ENCODE assay signal across 1 cellular context in the genomic region with DNA sequence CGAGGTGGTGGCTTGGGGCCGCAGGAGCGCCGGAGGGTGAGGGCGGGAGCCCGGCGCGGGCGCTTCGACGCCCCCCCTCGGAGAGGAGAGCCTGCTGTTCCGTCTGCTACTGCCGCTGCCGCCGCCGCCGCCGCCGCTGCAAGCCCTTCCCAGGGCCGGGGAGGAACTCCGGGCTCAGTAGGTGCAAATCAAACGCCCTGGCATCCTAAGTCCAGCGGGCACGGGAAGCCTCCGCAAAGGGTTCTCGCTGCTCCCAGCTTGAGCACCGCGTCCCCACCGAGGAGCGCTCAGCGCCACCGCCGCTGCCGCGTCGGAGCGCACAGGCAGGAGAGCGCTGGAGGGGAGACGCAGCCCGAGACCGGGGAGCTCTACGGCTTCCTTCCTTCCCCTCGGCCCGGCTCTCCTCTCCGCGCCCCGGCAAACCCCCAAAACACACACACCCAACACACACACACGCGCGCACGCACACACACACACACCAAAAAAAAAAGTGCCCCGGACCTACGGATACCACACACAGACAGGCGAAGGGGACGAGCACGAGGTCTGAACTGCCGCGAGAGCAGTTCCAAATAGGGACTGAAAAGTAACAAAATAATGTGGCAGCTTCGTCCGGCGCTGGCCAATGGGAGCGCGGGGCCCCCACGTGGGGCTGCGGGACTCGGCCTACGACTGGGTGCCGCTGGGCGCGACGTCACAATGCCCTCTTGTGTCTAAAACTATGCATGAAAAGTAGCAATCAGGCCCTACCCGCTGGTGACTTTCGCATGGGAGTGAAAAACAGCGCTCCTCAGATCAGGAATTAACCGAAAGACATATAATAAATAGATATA.
A peak's percentile ranks its signal among the peaks of the same experiment; 100 is the strongest.
TF ChIP-seq lines count a peak whose summit lies in the region.

TSS of gene TLE3 (minus strand) at position 581 of the 833 bp plus-strand sequence. CDS start 1,119 bp downstream, outside the sequence.

TF ChIP-seq in HepG2, 621 proteins besides CTCF, POLR2A, EP300 and RAD21 (continued from another document and continues in another):
- TF ChIP-seq GATA4 (IDR thresholded peaks at IDR 0.05; ENCODE audit: borderline replicate concordance, low read depth) (peak; percentile 98), TSC22D2 (CRISPR knock-in tag; IDR thresholded peaks at IDR 0.05; ENCODE audit: borderline replicate concordance) (no peak; the same call in 1 of the 2 replicates), MYC (CRISPR knock-in tag; IDR thresholded peaks at IDR 0.05; ENCODE audit: borderline replicate concordance) (peak; percentile 87), NR2C2 (CRISPR knock-in tag; IDR thresholded peaks at IDR 0.05; ENCODE audit: borderline replicate concordance) (0 out of 2 replicates have a peak, but pooled peaks have one; percentile 7), KDM1A (CRISPR knock-in tag; IDR thresholded peaks at IDR 0.05) (no peak), ZNF496 (CRISPR knock-in tag; IDR thresholded peaks at IDR 0.05; ENCODE audit: insufficient replicate concordance) (no peak), ZNF451 (CRISPR knock-in tag; IDR thresholded peaks at IDR 0.05) (peak; percentile 18; the same call in 1 of the 2 replicates), ZSCAN31 (CRISPR knock-in tag; IDR thresholded peaks at IDR 0.05; ENCODE audit: low read depth) (no peak), MAX (IDR thresholded peaks at IDR 0.05) (peak; percentile 96), ARHGAP35 (CRISPR knock-in tag; IDR thresholded peaks at IDR 0.05; ENCODE audit: borderline replicate concordance) (peak; percentile 52), KAT8 (CRISPR knock-in tag; IDR thresholded peaks at IDR 0.05) (peak; percentile 50), ZFP37 (CRISPR knock-in tag; IDR thresholded peaks at IDR 0.05; ENCODE audit: borderline replicate concordance) (peak; percentile 65; the same call in 1 of the 2 replicates), ATM (IDR thresholded peaks at IDR 0.05; ENCODE audit: borderline replicate concordance) (no peak), MYPOP (CRISPR knock-in tag; IDR thresholded peaks at IDR 0.05) (peak; percentile 50; the same call in 1 of the 2 replicates), HOXA3 (CRISPR knock-in tag; IDR thresholded peaks at IDR 0.05) (peak; percentile 32; the same call in 1 of the 2 replicates), ZNF777 (CRISPR knock-in tag; IDR thresholded peaks at IDR 0.05) (peak; percentile 76; the same call in 1 of the 2 replicates), ZNF614 (CRISPR knock-in tag; IDR thresholded peaks at IDR 0.05; ENCODE audit: borderline replicate concordance) (0 out of 2 replicates have a peak, but pooled peaks have one; percentile 28), ZNF337 (CRISPR knock-in tag; IDR thresholded peaks at IDR 0.05; ENCODE audit: borderline replicate concordance, low read depth) (no peak), HOXD1 (CRISPR knock-in tag; IDR thresholded peaks at IDR 0.05) (no peak), MBD4 (IDR thresholded peaks at IDR 0.05; ENCODE audit: borderline replicate concordance, low read length) (no peak), ZBTB25 (CRISPR knock-in tag; IDR thresholded peaks at IDR 0.05) (peak; percentile 72), ARID4A (CRISPR knock-in tag; IDR thresholded peaks at IDR 0.05; ENCODE audit: borderline replicate concordance) (peak; percentile 73; the same call in 1 of the 2 replicates), HDAC1 (CRISPR knock-in tag; IDR thresholded peaks at IDR 0.05) (peak; percentile 61), ZFP91 (CRISPR knock-in tag; IDR thresholded peaks at IDR 0.05; ENCODE audit: borderline replicate concordance) (peak; percentile 61; the same call in 1 of the 2 replicates), TRIM24 (CRISPR knock-in tag; IDR thresholded peaks at IDR 0.05) (no peak), YEATS4 (CRISPR knock-in tag; IDR thresholded peaks at IDR 0.05; ENCODE audit: borderline replicate concordance) (peak; percentile 16; the same call in 1 of the 2 replicates), ZNF878 (CRISPR knock-in tag; IDR thresholded peaks at IDR 0.05) (0 out of 2 replicates have a peak, but pooled peaks have one; percentile 59), ZNF891 (CRISPR knock-in tag; IDR thresholded peaks at IDR 0.05) (no peak; the same call in 1 of the 2 replicates), ZNF503 (CRISPR knock-in tag; IDR thresholded peaks at IDR 0.05) (no peak), E2F1 (CRISPR knock-in tag; IDR thresholded peaks at IDR 0.05) (no peak; the same call in 1 of the 2 replicates), ZNF251 (CRISPR knock-in tag; IDR thresholded peaks at IDR 0.05) (no peak), HDAC2 (CRISPR knock-in tag; IDR thresholded peaks at IDR 0.05) (peak; percentile 33; the same call in 1 of the 2 replicates), TARDBP (CRISPR knock-in tag; IDR thresholded peaks at IDR 0.05) (peak; percentile 72; the same call in 1 of the 2 replicates)
- TF ChIP-seq, protein P1, sequence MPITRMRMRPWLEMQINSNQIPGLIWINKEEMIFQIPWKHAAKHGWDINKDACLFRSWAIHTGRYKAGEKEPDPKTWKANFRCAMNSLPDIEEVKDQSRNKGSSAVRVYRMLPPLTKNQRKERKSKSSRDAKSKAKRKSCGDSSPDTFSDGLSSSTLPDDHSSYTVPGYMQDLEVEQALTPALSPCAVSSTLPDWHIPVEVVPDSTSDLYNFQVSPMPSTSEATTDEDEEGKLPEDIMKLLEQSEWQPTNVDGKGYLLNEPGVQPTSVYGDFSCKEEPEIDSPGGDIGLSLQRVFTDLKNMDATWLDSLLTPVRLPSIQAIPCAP (CRISPR knock-in tag; IDR thresholded peaks at IDR 0.05; ENCODE audit: low read depth) = no peak
- TF ChIP-seq, protein P2, sequence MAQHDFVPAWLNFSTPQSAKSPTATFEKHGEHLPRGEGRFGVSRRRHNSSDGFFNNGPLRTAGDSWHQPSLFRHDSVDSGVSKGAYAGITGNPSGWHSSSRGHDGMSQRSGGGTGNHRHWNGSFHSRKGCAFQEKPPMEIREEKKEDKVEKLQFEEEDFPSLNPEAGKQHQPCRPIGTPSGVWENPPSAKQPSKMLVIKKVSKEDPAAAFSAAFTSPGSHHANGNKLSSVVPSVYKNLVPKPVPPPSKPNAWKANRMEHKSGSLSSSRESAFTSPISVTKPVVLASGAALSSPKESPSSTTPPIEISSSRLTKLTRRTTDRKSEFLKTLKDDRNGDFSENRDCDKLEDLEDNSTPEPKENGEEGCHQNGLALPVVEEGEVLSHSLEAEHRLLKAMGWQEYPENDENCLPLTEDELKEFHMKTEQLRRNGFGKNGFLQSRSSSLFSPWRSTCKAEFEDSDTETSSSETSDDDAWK (CRISPR knock-in tag; IDR thresholded peaks at IDR 0.05) = no peak
- TF ChIP-seq, protein P3, sequence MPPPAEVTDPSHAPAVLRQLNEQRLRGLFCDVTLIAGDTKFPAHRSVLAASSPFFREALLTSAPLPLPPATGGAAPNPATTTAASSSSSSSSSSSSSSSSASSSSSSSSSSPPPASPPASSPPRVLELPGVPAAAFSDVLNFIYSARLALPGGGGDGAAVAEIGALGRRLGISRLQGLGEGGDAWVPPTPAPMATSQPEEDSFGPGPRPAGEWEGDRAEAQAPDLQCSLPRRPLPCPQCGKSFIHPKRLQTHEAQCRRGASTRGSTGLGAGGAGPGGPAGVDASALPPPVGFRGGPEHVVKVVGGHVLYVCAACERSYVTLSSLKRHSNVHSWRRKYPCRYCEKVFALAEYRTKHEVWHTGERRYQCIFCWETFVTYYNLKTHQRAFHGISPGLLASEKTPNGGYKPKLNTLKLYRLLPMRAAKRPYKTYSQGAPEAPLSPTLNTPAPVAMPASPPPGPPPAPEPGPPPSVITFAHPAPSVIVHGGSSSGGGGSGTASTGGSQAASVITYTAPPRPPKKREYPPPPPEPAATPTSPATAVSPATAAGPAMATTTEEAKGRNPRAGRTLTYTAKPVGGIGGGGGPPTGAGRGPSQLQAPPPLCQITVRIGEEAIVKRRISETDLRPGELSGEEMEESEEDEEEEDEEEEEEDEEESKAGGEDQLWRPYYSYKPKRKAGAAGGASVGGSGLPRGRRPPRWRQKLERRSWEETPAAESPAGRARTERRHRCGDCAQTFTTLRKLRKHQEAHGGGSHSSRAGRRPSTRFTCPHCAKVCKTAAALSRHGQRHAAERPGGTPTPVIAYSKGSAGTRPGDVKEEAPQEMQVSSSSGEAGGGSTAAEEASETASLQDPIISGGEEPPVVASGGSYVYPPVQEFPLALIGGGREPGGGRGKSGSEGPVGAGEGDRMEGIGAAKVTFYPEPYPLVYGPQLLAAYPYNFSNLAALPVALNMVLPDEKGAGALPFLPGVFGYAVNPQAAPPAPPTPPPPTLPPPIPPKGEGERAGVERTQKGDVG (CRISPR knock-in tag; IDR thresholded peaks at IDR 0.05; ENCODE audit: borderline replicate concordance) = peak; percentile 73; the same call in 1 of the 2 replicates
